ENCODE assay signal across 8 cellular contexts in genomic region chr6:42046491-42047219, GRCh38. TPM values are rescaled to one million over a fixed set of nuclear protein-coding genes. Genes with fewer than 3 reads are reported as not detected.
DNase-seq lines count a peak whose midpoint lies in the region; ATAC-seq and TF ChIP-seq lines count a peak whose summit lies in the region.

No MANE protein-coding gene starts in this region.

- POLR2A ChIA-PET in AG04450 (lab: Yijun Ruan, JAX), result interaction anchor here (0.8 to 2.5 kb wide), 2 partner anchors 11 to 107 kb away, joined by 3 to 6 read pairs; no protein-coding TSS in a partner anchor

- H3K79me2 ChIP-seq in Loucy (ENCODE audit: insufficient read depth, low read length), result peaks cover 48% of the 10 kb centered on the region

- H3K27ac Mint-ChIP-seq in natural killer cell, result peak overlapping the region; percentile 87 to 97

- CTCF ChIA-PET in AG04450 (lab: Charles Lee), result interaction anchor here (0.7 to 3.4 kb wide), 5 partner anchors 111 to 260 kb away, joined by 3 to 28 read pairs (median 5); partner anchors contain the start of genes BYSL, MED20 and TOMM6

- intact Hi-C loops in natural killer cell (cut with micrococcal nuclease), result no loop called here

- no peaks in the 10 kb centered on the region for H3K36me3 Mint-ChIP-seq in natural killer cell

- peak overlapping the region; percentile 98 for H3K4me3 Mint-ChIP-seq in natural killer cell

- no peaks in the 10 kb centered on the region for H3K36me3 ChIP-seq in Loucy (ENCODE audit: insufficient read depth, low read length)

- H3K4me3 ChIP-seq in AG04450 (ENCODE audit: low read depth, low read length), result no peak overlapping the region
- H3K4me3 ChIP-seq in Loucy (ENCODE audit: low read length, poor library complexity, severe bottlenecking), result peak overlapping the region; percentile 80

- H2AFZ ChIP-seq in Loucy (ENCODE audit: low read length), result no peak overlapping the region

- H3K27me3 ChIP-seq in AG04450 (ENCODE audit: control insufficient read depth, insufficient read depth, low read length), result no peaks in the 10 kb centered on the region
- H3K27me3 ChIP-seq in Loucy (ENCODE audit: insufficient read depth, low read length, poor library complexity, severe bottlenecking), result no peaks in the 10 kb centered on the region

- H3K9me3 Mint-ChIP-seq in natural killer cell, result no peaks in the 10 kb centered on the region

- H3K4me1 Mint-ChIP-seq in natural killer cell, result peaks cover 80 to 87% of the 10 kb centered on the region in 2 donors

- no peaks in the 10 kb centered on the region for H3K27me3 Mint-ChIP-seq in natural killer cell (ENCODE audit: low read depth in 2 of 2)

- no peaks in the 10 kb centered on the region for H3K9me2 ChIP-seq in Loucy (replicated peaks; ENCODE audit: low read depth, low read length)

- DNase-seq in AG04450 (ENCODE audit: low read depth, low spot score), result no peak
- peak; percentile 25 for DNase-seq in cerebellar cortex (ENCODE audit: low spot score)
- no peak for DNase-seq in natural killer cell
- no peak for DNase-seq in NCI-H2081 treated with DMSO at 0.1 percent for 48 hours (lab: John Stamatoyannopoulos, UW)
- no peak for DNase-seq in HuH-7 (ENCODE audit: low spot score)
- no peak for DNase-seq in central memory CD4-positive, alpha-beta T cell

- H3K4me2 ChIP-seq in Loucy (ENCODE audit: low read depth, low read length, poor library complexity, severe bottlenecking), result peak overlapping the region; percentile 88

- ATAC-seq in natural killer cell, result no peak
- ATAC-seq in GM18502 (IDR thresholded peaks at IDR 0.05; ENCODE audit: poor library complexity, unreplicated experiment), result no peak

- H3K4me1 ChIP-seq in Loucy (ENCODE audit: insufficient read depth, low read length, poor library complexity, severe bottlenecking), result peaks cover 61% of the 10 kb centered on the region

- TF ChIP-seq CTCF in AG04450 (IDR thresholded peaks at IDR 0.05; ENCODE audit: low read depth, low read length), result no peak
- TF ChIP-seq CTCF in Loucy (conservative IDR thresholded peaks at IDR 0.05; ENCODE audit: low read length), result no peak
- TF ChIP-seq CTCF in natural killer cell (IDR thresholded peaks at IDR 0.05), result no peak

- H3F3A ChIP-seq in Loucy (ENCODE audit: low read depth), result peaks cover 11% of the 10 kb centered on the region; the same call in 1 of the 2 replicates

- H3K9ac ChIP-seq in Loucy (ENCODE audit: low read depth, low read length, poor library complexity, severe bottlenecking), result peak overlapping the region; percentile 73

- H3K9me3 ChIP-seq in AG04450 (ENCODE audit: control insufficient read depth, insufficient read depth, low read length), result peaks cover 5% of the 10 kb centered on the region; the same call in 1 of the 2 replicates
- H3K9me3 ChIP-seq in Loucy (ENCODE audit: insufficient read depth, low read depth, low read length), result no peaks in the 10 kb centered on the region

- peak overlapping the region; percentile 70 for H3K27ac ChIP-seq in AG04450 (ENCODE audit: low read depth, low read length)

- peaks cover 5% of the 10 kb centered on the region for H4K20me1 ChIP-seq in Loucy (ENCODE audit: insufficient read depth, low read length, poor library complexity, severe bottlenecking)

RNA-seq across cellular contexts. Expression of gene TAF8, which starts 3.7 kb away (rescaled TPM):
- 14.6 and 15.0 TPM in 2 replicates for polyA plus RNA-seq in AG04450 (2011; rRNA removed)
- polyA minus RNA-seq in AG04450 (2011; rRNA and poly(A)+ RNA removed), result 35.0 and 49.1 TPM in 2 replicates
- total RNA-seq in natural killer cell, result 10 to 100 TPM; 38.4 to 54.2 (median 47.5) TPM
